28 cellular contexts compared by ENCODE assay signal in the genomic region with DNA sequence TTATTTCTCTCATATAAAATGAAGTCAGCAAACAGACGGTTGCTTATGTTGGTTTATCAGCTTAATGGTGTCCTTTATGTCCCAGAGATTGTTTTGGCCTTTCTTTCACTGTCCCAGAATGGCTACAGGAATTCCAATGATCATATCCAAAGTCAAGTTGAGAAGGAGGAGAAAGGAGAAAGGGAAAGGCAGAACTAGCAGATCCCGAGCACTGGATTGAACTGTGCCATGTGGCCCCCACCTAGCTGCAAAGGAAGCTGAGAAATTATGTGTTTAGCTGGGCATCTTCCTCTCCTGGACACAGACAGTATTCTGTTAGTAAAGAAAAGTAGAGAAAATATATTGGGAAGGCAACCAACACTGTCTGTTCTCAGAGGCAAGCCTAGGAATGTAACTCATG.
"Had no signal": no experiment of that assay in that cellular context is flagged by ENCODE, and none has a peak within 500 bp of the region (broad histone marks: within the 10 kb centered on the region; RNA-seq: fewer than 3 reads in every experiment).

No MANE protein-coding gene starts in this region.

- H3K4me1 Mint-ChIP-seq: nephron; stimulated activated effector memory CD8-positive, alpha-beta T cell treated with anti-CD3 and anti-CD28 coated beads, Interleukin-12 subunit alpha, Interleukin-12 subunit beta, amount 100 ng/mL, for 72 hours had no signal

- H2AFZ ChIP-seq: neural progenitor cell, parathyroid adenoma had no signal

- H3K9me3 Mint-ChIP-seq: nephron; neural progenitor cell; stimulated activated effector memory CD8-positive, alpha-beta T cell treated with anti-CD3 and anti-CD28 coated beads, Interleukin-12 subunit alpha, Interleukin-12 subunit beta, amount 100 ng/mL, for 72 hours; stimulated activated naive CD8-positive, alpha-beta T cell treated with anti-CD3 and anti-CD28 coated beads, Interleukin-15, Interleukin-2, amounts not matched to agents 100 ng/mL and 50 ng/mL, for 24 hours had no signal

- H3K79me2 ChIP-seq: parathyroid adenoma had no signal

- H3K27me3 ChIP-seq: neural progenitor cell, ovary, right lobe of liver, sigmoid colon, stomach, thyroid gland, tibial nerve, upper lobe of left lung, vagina had no signal

- H3K9me3 ChIP-seq: ovary, right lobe of liver, sigmoid colon, stomach, thoracic aorta, thyroid gland, tibial nerve, upper lobe of left lung, vagina had no signal

- DNase-seq: occipital lobe; ovary; posterior cingulate gyrus; psoas muscle; right cardiac atrium; right lobe of liver; sigmoid colon; small intestine; stimulated activated CD4-positive, alpha-beta T cell treated with anti-CD3 and anti-CD28 coated beads, Interleukin-15, amount 100 ng/mL, for 24 hours; stimulated activated CD4-positive, alpha-beta T cell treated with anti-CD3 and anti-CD28 coated beads, Interleukin-2, amount 100 ng/mL, for 24 hours; stimulated activated CD4-positive, alpha-beta T cell treated with anti-CD3 and anti-CD28 coated beads, Interleukin-2, amount 100 ng/mL, for 48 hours; stimulated activated CD4-positive, alpha-beta T cell treated with anti-CD3 and anti-CD28 coated beads, Interleukin-4, amount 100 ng/mL, for 24 hours; stimulated activated naive B cell treated with anti-CD40 and anti-IgM and Interleukin-4, amounts not matched to agents 10 μg/mL and 1 μg/mL and 100 μg/mL, for 72 hours; stimulated activated naive CD4-positive, alpha-beta T cell treated with Interleukin-2 at 50 U/mL for 16 hours; stomach; thyroid gland; trophoblast cell; upper lobe of left lung had no signal

- H3K9ac ChIP-seq: neural progenitor cell, parathyroid adenoma had no signal

- H3K4me3 Mint-ChIP-seq: nephron; neural progenitor cell; stimulated activated effector memory CD8-positive, alpha-beta T cell treated with anti-CD3 and anti-CD28 coated beads, Interleukin-12 subunit alpha, Interleukin-12 subunit beta, amount 100 ng/mL, for 72 hours; stimulated activated naive B cell treated with anti-CD40 and anti-IgM and Interleukin-4, amounts not matched to agents 10 μg/mL and 1 μg/mL and 100 μg/mL, for 72 hours; stimulated activated naive CD8-positive, alpha-beta T cell treated with anti-CD3 and anti-CD28 coated beads, Interleukin-15, Interleukin-2, amounts not matched to agents 100 ng/mL and 50 ng/mL, for 24 hours had no signal

- H3K4me3 ChIP-seq: neural progenitor cell, ovary, psoas muscle, right lobe of liver, sigmoid colon, stomach, thoracic aorta, thyroid gland, tibial nerve, upper lobe of left lung, vagina had no signal

- H3K27ac Mint-ChIP-seq: nephron; neural progenitor cell; progenitor cell of endocrine pancreas; stimulated activated effector memory CD8-positive, alpha-beta T cell treated with anti-CD3 and anti-CD28 coated beads, Interleukin-12 subunit alpha, Interleukin-12 subunit beta, amount 100 ng/mL, for 72 hours; stimulated activated naive B cell treated with anti-CD40 and anti-IgM and Interleukin-4, amounts not matched to agents 10 μg/mL and 1 μg/mL and 100 μg/mL, for 72 hours; stimulated activated naive CD8-positive, alpha-beta T cell treated with anti-CD3 and anti-CD28 coated beads, Interleukin-15, Interleukin-2, amounts not matched to agents 100 ng/mL and 50 ng/mL, for 24 hours had no signal

- H3K27ac ChIP-seq: neural progenitor cell, ovary, parathyroid adenoma, psoas muscle, right lobe of liver, sigmoid colon, stomach, thoracic aorta, thyroid gland, tibial nerve, upper lobe of left lung, vagina had no signal

- H3K36me3 Mint-ChIP-seq: neural progenitor cell; stimulated activated effector memory CD8-positive, alpha-beta T cell treated with anti-CD3 and anti-CD28 coated beads, Interleukin-12 subunit alpha, Interleukin-12 subunit beta, amount 100 ng/mL, for 72 hours; stimulated activated naive B cell treated with anti-CD40 and anti-IgM and Interleukin-4, amounts not matched to agents 10 μg/mL and 1 μg/mL and 100 μg/mL, for 72 hours had no signal

- H3K27me3 Mint-ChIP-seq: progenitor cell of endocrine pancreas had no signal

- H3K4me1 ChIP-seq: neural progenitor cell, parathyroid adenoma, psoas muscle, right lobe of liver, sigmoid colon, stomach, thyroid gland, tibial nerve, upper lobe of left lung, vagina had no signal

- H3K4me2 ChIP-seq: neural progenitor cell had no signal

- FAIRE-seq: small intestine, urothelium cell line had no signal

- H3K36me3 ChIP-seq: neural progenitor cell, ovary, right lobe of liver, sigmoid colon, stomach, thoracic aorta, thyroid gland, tibial nerve, upper lobe of left lung, vagina had no signal
